23 cellular contexts compared by ENCODE assay signal in genomic region chr13:37647038-37647650, GRCh38. TPM values are rescaled to one million over a fixed set of nuclear protein-coding genes. Genes with fewer than 3 reads are reported as not detected.
A peak's percentile ranks its signal among the peaks of the same experiment; 100 is the strongest.
DNase-seq lines count a peak whose midpoint lies in the region; ATAC-seq and TF ChIP-seq lines count a peak whose summit lies in the region.
"Had no signal": no experiment of that assay in that cellular context is flagged by ENCODE, and none has a peak within 500 bp of the region (broad histone marks: within the 10 kb centered on the region; RNA-seq: fewer than 3 reads in every experiment).

No MANE protein-coding gene starts in this region.

- H3K27ac Mint-ChIP-seq in H9 = peak overlapping the region; percentile 0 to 86 (median 69); a peak in 4 of 7 replicates
- H3K27ac Mint-ChIP-seq in neural crest cell (ENCODE audit: unreplicated experiment) = peak overlapping the region; percentile 21
- H3K27ac Mint-ChIP-seq: activated T-helper 2 cell treated with anti-CD3 and anti-CD28 coated beads, Interferon-gamma antibody, Interleukin-2, Interleukin-4, amounts not matched to agents 10 μg/mL and 5 μg/mL and 100 μg/mL, durations not matched to agents 14 hours and 24 hours and 36 hours; CD4-positive, CD25-positive, alpha-beta regulatory T cell; stimulated activated naive CD8-positive, alpha-beta T cell treated with anti-CD3 and anti-CD28 coated beads, Interleukin-15, Interleukin-2, amounts not matched to agents 100 ng/mL and 50 ng/mL, for 24 hours had no signal

- no peak overlapping the region for H3K56ac ChIP-seq in H9 (ENCODE audit: insufficient read length, low read depth, low read length)

- H2BK120ac ChIP-seq in H9 (ENCODE audit: low read depth, low read length, poor library complexity, severe bottlenecking) = no peak overlapping the region

- H3K9me2 ChIP-seq in PC-3 (replicated peaks; ENCODE audit: low read length) = no peaks in the 10 kb centered on the region

- no peak overlapping the region for H2BK15ac ChIP-seq in H9 (ENCODE audit: low read depth, low read length)

- H4K91ac ChIP-seq in H9 (ENCODE audit: insufficient read length, low read depth, low read length) = no peak overlapping the region

- H3K4me3 Mint-ChIP-seq in H9 (no peak overlapping the region), neural crest cell (peak overlapping the region; percentile 44)
- H3K4me3 Mint-ChIP-seq: CD4-positive, CD25-positive, alpha-beta regulatory T cell; stimulated activated naive CD8-positive, alpha-beta T cell treated with anti-CD3 and anti-CD28 coated beads, Interleukin-15, Interleukin-2, amounts not matched to agents 100 ng/mL and 50 ng/mL, for 24 hours had no signal

- WGBS in H9 (ENCODE audit: extremely low coverage, insufficient read length, low lambda C conversion rate) = no CpG with 5 or more reads among the region's 5 CpGs

- H3K9me3 Mint-ChIP-seq in H9 (no peaks in the 10 kb centered on the region), neural crest cell (peaks cover 5% of the 10 kb centered on the region)
- H3K9me3 Mint-ChIP-seq: stimulated activated naive CD8-positive, alpha-beta T cell treated with anti-CD3 and anti-CD28 coated beads, Interleukin-15, Interleukin-2, amounts not matched to agents 100 ng/mL and 50 ng/mL, for 24 hours had no signal

- H3K4me3 ChIP-seq in PC-3 (ENCODE audit: low read length) (no peak overlapping the region), fibroblast of pulmonary artery (replicated peaks; ENCODE audit: low read depth, low read length) (no peak overlapping the region)
- H3K4me3 ChIP-seq: sigmoid colon, SJCRH30, upper lobe of right lung had no signal

- H3K4ac ChIP-seq in H9 (ENCODE audit: low read depth, low read length) = no peak overlapping the region

- H3K4me1 Mint-ChIP-seq in H9 = peaks cover 19 to 21% of the 10 kb centered on the region in 2 experiments
- peaks cover 27% of the 10 kb centered on the region for H3K4me1 Mint-ChIP-seq in neural crest cell
- H3K4me1 Mint-ChIP-seq: CD4-positive, CD25-positive, alpha-beta regulatory T cell had no signal

- intact Hi-C loops in PC-3 (cut with micrococcal nuclease) = loop anchor here (5.0 to 10.0 kb wide), 2 partner anchors 35 to 118 kb away; no protein-coding TSS in a partner anchor

- H4K20me1 ChIP-seq in H9 (ENCODE audit: control insufficient read depth, insufficient read depth, insufficient read length) = no peaks in the 10 kb centered on the region
- no peaks in the 10 kb centered on the region for H4K20me1 ChIP-seq in PC-3 (ENCODE audit: low read length)

- H3K36me3 ChIP-seq in PC-3 (ENCODE audit: low read depth, low read length) = no peaks in the 10 kb centered on the region
- H3K36me3 ChIP-seq: sigmoid colon, SJCRH30, upper lobe of right lung had no signal

- H3K27me3 ChIP-seq in H9 (ENCODE audit: insufficient read depth, low read length) = no peaks in the 10 kb centered on the region
- no peaks in the 10 kb centered on the region for H3K27me3 ChIP-seq in PC-3 (ENCODE audit: low read length)
- H3K27me3 ChIP-seq: sigmoid colon, SJCRH30, upper lobe of right lung had no signal

- no peak overlapping the region for H4K5ac ChIP-seq in H9 (ENCODE audit: insufficient read length, low read depth, low read length)

- H4K8ac ChIP-seq in H9 (replicated peaks; ENCODE audit: insufficient read length, low read depth, low read length) = no peak overlapping the region

- H3K79me1 ChIP-seq in H9 (ENCODE audit: insufficient read depth, low read depth, low read length, poor library complexity, severe bottlenecking) = no peaks in the 10 kb centered on the region

- no peak overlapping the region for H2BK5ac ChIP-seq in H9 (ENCODE audit: insufficient read length, low read length)

- no peak for DNase-seq in H9
- DNase-seq in PC-3 = no peak
- peak; percentile 36 for DNase-seq in fibroblast of pulmonary artery (ENCODE audit: low read depth)
- no peak for DNase-seq in neural crest cell (ENCODE audit: low read depth, low spot score)
- DNase-seq in GM20000 (ENCODE audit: low spot score) = no peak
- no peak for DNase-seq in T-helper 9 cell
- no peak for DNase-seq in stimulated activated CD4-positive, alpha-beta T cell treated with anti-CD3 and anti-CD28 coated beads, Interleukin-2, amount 100 ng/mL, for 24 hours
- DNase-seq: amniotic stem cell; CD4-positive, CD25-positive, alpha-beta regulatory T cell; HCEC 1CT; KG1; NCI-H2029; NCI-H526 treated with DMSO at 0.1 percent for 48 hours; sigmoid colon; SJCRH30; stimulated activated CD4-positive, alpha-beta T cell treated with anti-CD3 and anti-CD28 coated beads, Interleukin-1b, Interleukin-23, amount 100 ng/mL, for 48 hours; upper lobe of right lung had no signal

- H2BK12ac ChIP-seq in H9 (ENCODE audit: insufficient read length, low read depth, low read length) = no peak overlapping the region

- no peak overlapping the region for H3K23ac ChIP-seq in H9 (ENCODE audit: insufficient read length, low read depth, low read length)

- H3K9ac ChIP-seq in H9 (ENCODE audit: extremely low read depth, insufficient read length, low read length) (no peak overlapping the region), PC-3 (ENCODE audit: low read length) (no peak overlapping the region)

- H3K14ac ChIP-seq in H9 (ENCODE audit: insufficient read depth, low read length) = no peak overlapping the region

- no peak overlapping the region for H3K18ac ChIP-seq in H9 (ENCODE audit: insufficient read length, low read depth, low read length)

- H3K27me3 Mint-ChIP-seq in H9 (ENCODE audit: low read depth) = no peaks in the 10 kb centered on the region
- H3K27me3 Mint-ChIP-seq in neural crest cell (ENCODE audit: low read depth) = no peaks in the 10 kb centered on the region
- H3K27me3 Mint-ChIP-seq: CD4-positive, CD25-positive, alpha-beta regulatory T cell; stimulated activated naive CD8-positive, alpha-beta T cell treated with anti-CD3 and anti-CD28 coated beads, Interleukin-15, Interleukin-2, amounts not matched to agents 100 ng/mL and 50 ng/mL, for 24 hours had no signal

- POLR2A ChIA-PET in PC-3 (lab: Charles Lee; ENCODE audit: unreplicated experiment) = no interaction called here

- no peak overlapping the region for H2AFZ ChIP-seq in H9 (ENCODE audit: low read length)
- H2AFZ ChIP-seq in PC-3 (ENCODE audit: low read length) = 0 out of 2 replicates have a peak overlapping the region, but pooled peaks have one; percentile 30

- no peak overlapping the region for H3K4me2 ChIP-seq in H9 (ENCODE audit: insufficient read depth, insufficient read length, low read length)
- no peak overlapping the region for H3K4me2 ChIP-seq in PC-3 (ENCODE audit: low read length)

- H2AK5ac ChIP-seq in H9 (ENCODE audit: insufficient read length, low read length) = no peak overlapping the region

- no peak for ATAC-seq in PC-3
- ATAC-seq in GM21360 (IDR thresholded peaks at IDR 0.05; ENCODE audit: unreplicated experiment) = no peak
- ATAC-seq: activated CD4-positive, CD25-positive, alpha-beta regulatory T cell treated with anti-CD3 and anti-CD28 coated beads, Interleukin-2, amount 50 U/mL, for 24 hours; upper lobe of right lung had no signal

- no peak for TF ChIP-seq CTCF in H9 (conservative IDR thresholded peaks at IDR 0.05)
- no peak for TF ChIP-seq CTCF in PC-3 (conservative IDR thresholded peaks at IDR 0.05; ENCODE audit: low read depth, low read length)
- TF ChIP-seq CTCF in fibroblast of pulmonary artery (IDR thresholded peaks at IDR 0.05; ENCODE audit: low read length, missing control alignments) = no peak
- TF ChIP-seq CTCF in neural crest cell (conservative IDR thresholded peaks at IDR 0.05) = no peak
- no peak for TF ChIP-seq CTCF in GM20000 (IDR thresholded peaks at IDR 0.05; ENCODE audit: extremely low read depth, missing control alignments)

- H3K27ac ChIP-seq in H9 (ENCODE audit: insufficient read length, low read depth, low read length) (peak overlapping the region; percentile 23), PC-3 (ENCODE audit: low read length) (no peak overlapping the region)
- H3K27ac ChIP-seq: HL-60, sigmoid colon, SJCRH30, upper lobe of right lung had no signal

- BruUV-seq in PC-3 (replicated peaks; lab: Mats Ljungman, UMichigan) = no TSS peak

- no peak overlapping the region for H2BK20ac ChIP-seq in H9 (ENCODE audit: low read depth, low read length, poor library complexity, severe bottlenecking)

- H3K79me2 ChIP-seq in H9 (ENCODE audit: insufficient read depth, low read length) (no peaks in the 10 kb centered on the region), PC-3 (ENCODE audit: low read length) (no peaks in the 10 kb centered on the region)

- peaks cover 2 to 16% (median 4%) of the 10 kb centered on the region in 3 experiments; a peak in 6 of 7 replicates for H3K36me3 Mint-ChIP-seq in H9 (ENCODE audit: insufficient read depth in 1 of 3, low read depth in 3 of 3)
- H3K36me3 Mint-ChIP-seq in neural crest cell (ENCODE audit: low read depth) = peaks cover 3% of the 10 kb centered on the region
- H3K36me3 Mint-ChIP-seq: CD4-positive, CD25-positive, alpha-beta regulatory T cell had no signal

- CTCF ChIA-PET in PC-3 (lab: Charles Lee) = no interaction called here

- H3K9me3 ChIP-seq in H9 (ENCODE audit: control insufficient read depth, low read depth, low read length) (no peaks in the 10 kb centered on the region), PC-3 (ENCODE audit: low read length) (no peaks in the 10 kb centered on the region)
- H3K9me3 ChIP-seq: sigmoid colon, SJCRH30, upper lobe of right lung had no signal

- no peak overlapping the region for H3T11ph ChIP-seq in H9 (ENCODE audit: low read length)

- H3K4me1 ChIP-seq in H9 (ENCODE audit: insufficient read depth, low read length) (peaks cover 5% of the 10 kb centered on the region), PC-3 (ENCODE audit: insufficient read depth, low read length) (peaks cover 37% of the 10 kb centered on the region)
- H3K4me1 ChIP-seq: sigmoid colon, SJCRH30, upper lobe of right lung had no signal

- no peaks in the 10 kb centered on the region for H3K23me2 ChIP-seq in H9 (ENCODE audit: insufficient read length, low read depth, low read length, poor library complexity, severe bottlenecking)

- H3F3A ChIP-seq in PC-3 (ENCODE audit: low read length, unreplicated experiment) = no peaks in the 10 kb centered on the region

RNA-seq across cellular contexts. Expression of gene POSTN, which starts 48.6 kb away (rescaled TPM):
- total RNA-seq in H9 (2021) = 0.33 and 0.46 TPM in 2 replicates
- total RNA-seq in PC-3 (2014; rRNA removed) = not detected in 2 replicates
- 93.0 and 97.0 TPM in 2 replicates for total RNA-seq in neural crest cell
- total RNA-seq: activated T-helper 2 cell treated with anti-CD3 and anti-CD28 coated beads, Interferon-gamma antibody, Interleukin-2, Interleukin-4, amounts not matched to agents 10 μg/mL and 5 μg/mL and 100 μg/mL, durations not matched to agents 14 hours and 24 hours and 36 hours; CD4-positive, CD25-positive, alpha-beta regulatory T cell; T-helper 2 cell treated with Interferon-gamma antibody and Interleukin-4, amounts not matched to agents 100 ng/mL and 5 ng/mL, for 36 hours had no signal

Comparison
In these comparisons a context has a peak if more than half of its experiments do, and no peak if none do; other contexts are left out.
1. RNA of gene POSTN, which starts 48.6 kb away (total RNA-seq): 93.0 to 97.0 TPM in neural crest cell; 0.33 to 0.46 TPM in H9 and not detected in PC-3; every median in the first group is over 10 times any median in the second.